ENCODE assay signal across 11 cellular contexts in the genomic region with DNA sequence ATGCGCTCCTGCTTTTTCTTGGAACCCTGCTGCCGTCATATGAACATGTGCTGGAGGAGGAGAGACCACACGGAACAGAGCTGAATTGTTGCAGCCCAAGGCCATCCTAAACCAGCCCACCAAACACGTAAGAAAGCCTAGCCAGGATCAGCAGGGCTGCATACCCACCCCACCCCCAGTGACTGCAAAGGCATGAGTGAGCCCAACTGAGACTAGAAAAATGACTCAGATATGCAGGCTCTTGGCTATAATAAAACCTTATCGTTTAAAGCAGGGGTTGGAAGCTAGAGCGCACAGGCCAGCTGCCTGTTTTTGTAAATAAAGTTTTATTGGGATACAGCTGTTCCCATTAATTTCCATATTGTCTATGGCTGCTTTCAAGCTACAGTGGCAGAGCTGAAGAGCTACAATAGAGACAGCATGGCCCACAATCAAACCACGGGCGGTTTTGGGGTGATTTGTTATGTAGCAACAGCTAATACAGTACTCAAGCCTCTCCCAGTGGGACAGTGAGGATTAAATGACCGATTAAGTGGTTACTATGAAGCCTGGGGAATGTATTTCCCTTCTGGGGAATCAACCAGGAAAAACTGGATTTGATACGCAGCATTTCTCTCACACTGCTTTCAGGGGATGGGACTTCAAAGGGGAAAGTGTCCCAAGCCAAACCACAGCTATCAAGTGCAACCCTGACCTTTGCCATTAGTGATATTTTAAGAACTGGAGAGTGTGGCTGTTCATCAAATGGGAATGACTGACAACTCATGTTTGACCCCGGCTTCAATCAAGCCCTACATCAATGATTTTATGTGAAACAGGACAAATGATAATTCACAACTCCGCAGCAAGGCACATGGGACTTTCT. TPM values are rescaled to one million over a fixed set of nuclear protein-coding genes. Genes with fewer than 3 reads are reported as not detected.
A peak's percentile ranks its signal among the peaks of the same experiment; 100 is the strongest.
DNase-seq lines count a peak whose midpoint lies in the region; ATAC-seq, FAIRE-seq and TF ChIP-seq lines count a peak whose summit lies in the region.
"Had no signal": no experiment of that assay in that cellular context is flagged by ENCODE, and none has a peak within 500 bp of the region (broad histone marks: within the 10 kb centered on the region; RNA-seq: fewer than 3 reads in every experiment).

No MANE protein-coding gene starts in this region.

- DNase-seq in LHCN-M2 (ENCODE audit: low read depth) (peak; percentile 89), bronchial epithelial cell (ENCODE audit: low read depth) (peak; percentile 52), mucosa of descending colon (no peak)
- DNase-seq in naive thymus-derived CD4-positive, alpha-beta T cell = no peak
- no peak for DNase-seq in activated naive CD4-positive, alpha-beta T cell treated with Interleukin-2 at 50 U/mL for 16 hours
- DNase-seq: CD4-positive, CD25-positive, alpha-beta regulatory T cell; NCI-H2081 had no signal

- no peak for FAIRE-seq in bronchial epithelial cell (lab: Jason Lieb, UNC)

- no peaks in the 10 kb centered on the region for H3K27me3 ChIP-seq in ACC112 (ENCODE audit: insufficient read depth, low read length)
- H3K27me3 ChIP-seq in bronchial epithelial cell (ENCODE audit: control insufficient read depth, insufficient read depth, low read length) = no peaks in the 10 kb centered on the region
- H3K27me3 ChIP-seq in naive thymus-derived CD4-positive, alpha-beta T cell (ENCODE audit: control insufficient read depth in 2 of 2, insufficient read depth in 2 of 2, low read length in 2 of 2) = no peaks in the 10 kb centered on the region

- no peak for TF ChIP-seq CTCF in bronchial epithelial cell (IDR thresholded peaks at IDR 0.05; ENCODE audit: insufficient read depth, low read length, severe bottlenecking)
- no peak for TF ChIP-seq CTCF in mucosa of descending colon (IDR thresholded peaks at IDR 0.05)

- peaks cover 96% of the 10 kb centered on the region for H3K79me2 ChIP-seq in ACC112 (ENCODE audit: control insufficient read depth, insufficient read depth, low read length, unreplicated experiment)

- peaks cover 0 to 33% (median 0%) of the 10 kb centered on the region in 5 donors for H3K27me3 Mint-ChIP-seq in naive thymus-derived CD4-positive, alpha-beta T cell

- H3K9me3 Mint-ChIP-seq in naive thymus-derived CD4-positive, alpha-beta T cell = no peaks in the 10 kb centered on the region
- H3K9me3 Mint-ChIP-seq: CD4-positive, CD25-positive, alpha-beta regulatory T cell; dendritic cell treated with granulocyte-macrophage colony-stimulating factor and Interleukin-4, amounts not matched to agents 40 ng/mL and 50 ng/mL, for 4 days had no signal

- POLR2A ChIA-PET in naive thymus-derived CD4-positive, alpha-beta T cell (lab: Charles Lee) = no interaction called here

- H3K27ac ChIP-seq in ACC112 (ENCODE audit: low read depth, low read length) = peak overlapping the region; percentile 23
- H3K27ac ChIP-seq in naive thymus-derived CD4-positive, alpha-beta T cell (ENCODE audit: low read depth, low read length) = no peak overlapping the region

- H3K9me3 ChIP-seq in mucosa of descending colon = no peaks in the 10 kb centered on the region
- no peaks in the 10 kb centered on the region for H3K9me3 ChIP-seq in naive thymus-derived CD4-positive, alpha-beta T cell (ENCODE audit: control insufficient read depth in 2 of 3, low read length in 3 of 3)

- intact Hi-C loops in mucosa of descending colon (cut with DNase I, micrococcal nuclease) = loop anchor here in 1 of 2 donors (10.0 kb wide), 1 partner anchor 138 kb away; no protein-coding TSS in a partner anchor
- intact Hi-C loops in naive thymus-derived CD4-positive, alpha-beta T cell (cut with micrococcal nuclease) = loop anchor here (10.0 kb wide), 3 partner anchors 318 to 598 kb away; partner anchors contain the start of genes ALDH1B1 (in 1 of the 2) and ZBTB5 (in 1 of the 2)

- H3K4me3 ChIP-seq in ACC112 (ENCODE audit: low read depth, low read length) (peak overlapping the region; percentile 97; the same call in 1 of the 2 replicates), bronchial epithelial cell (ENCODE audit: low read depth, low read length) (no peak overlapping the region), mucosa of descending colon (no peak overlapping the region)
- no peak overlapping the region for H3K4me3 ChIP-seq in naive thymus-derived CD4-positive, alpha-beta T cell (ENCODE audit: low read length)

- H2AFZ ChIP-seq in ACC112 (ENCODE audit: low read length, unreplicated experiment) = no peak overlapping the region

- ATAC-seq in mucosa of descending colon = peak; percentile 36
- ATAC-seq in naive thymus-derived CD4-positive, alpha-beta T cell = no peak
- no peak for ATAC-seq in HG03025 (IDR thresholded peaks at IDR 0.05; ENCODE audit: low FRiP score, unreplicated experiment)
- ATAC-seq in HG02938 (IDR thresholded peaks at IDR 0.05; ENCODE audit: unreplicated experiment) = no peak

- H3K4me1 Mint-ChIP-seq in naive thymus-derived CD4-positive, alpha-beta T cell = peaks cover 0 to 21% (median 15%) of the 10 kb centered on the region in 7 donors

- 0 out of 2 replicates have a peak, but pooled peaks cover 3% of the 10 kb centered on the region for H3K36me3 ChIP-seq in ACC112 (ENCODE audit: insufficient read depth, low read length)
- no peaks in the 10 kb centered on the region for H3K36me3 ChIP-seq in bronchial epithelial cell (ENCODE audit: control insufficient read depth, insufficient read depth, low read length)
- H3K36me3 ChIP-seq in mucosa of descending colon (ENCODE audit: low read depth) = no peaks in the 10 kb centered on the region
- H3K36me3 ChIP-seq in naive thymus-derived CD4-positive, alpha-beta T cell (ENCODE audit: control insufficient read depth in 2 of 3, insufficient read depth in 3 of 3, low read length in 3 of 3) = no peaks in the 10 kb centered on the region

- CTCF ChIA-PET in naive thymus-derived CD4-positive, alpha-beta T cell (lab: Charles Lee) = no interaction called here

- H3K27ac Mint-ChIP-seq in naive thymus-derived CD4-positive, alpha-beta T cell = no peak overlapping the region
- H3K27ac Mint-ChIP-seq: dendritic cell treated with granulocyte-macrophage colony-stimulating factor and Interleukin-4, amounts not matched to agents 40 ng/mL and 50 ng/mL, for 4 days had no signal

- H3K36me3 Mint-ChIP-seq in naive thymus-derived CD4-positive, alpha-beta T cell = no peaks in the 10 kb centered on the region
- H3K36me3 Mint-ChIP-seq: CD4-positive, CD25-positive, alpha-beta regulatory T cell had no signal

- H3K4me1 ChIP-seq in ACC112 (ENCODE audit: control insufficient read depth, insufficient read depth, low read length, unreplicated experiment) (peaks cover 55% of the 10 kb centered on the region), mucosa of descending colon (ENCODE audit: low read depth) (peaks cover 32% of the 10 kb centered on the region)
- peaks cover 5 to 10% of the 10 kb centered on the region in 2 donors for H3K4me1 ChIP-seq in naive thymus-derived CD4-positive, alpha-beta T cell (ENCODE audit: control insufficient read depth in 2 of 2, insufficient read depth in 2 of 2, low read length in 2 of 2)

- H3K4me3 Mint-ChIP-seq in naive thymus-derived CD4-positive, alpha-beta T cell = no peak overlapping the region
- H3K4me3 Mint-ChIP-seq: CD4-positive, CD25-positive, alpha-beta regulatory T cell; dendritic cell treated with granulocyte-macrophage colony-stimulating factor and Interleukin-4, amounts not matched to agents 40 ng/mL and 50 ng/mL, for 4 days had no signal

RNA-seq across cellular contexts. Expression of gene SHB, which starts 6.3 kb away (rescaled TPM):
- total RNA-seq in LHCN-M2 (2014; rRNA removed) = 27.1 and 33.2 TPM in 2 replicates
- 17.6 TPM for polyA plus RNA-seq in LHCN-M2 (2012)
- 14.5 and 16.6 TPM in 2 replicates for total RNA-seq in bronchial epithelial cell
- total RNA-seq in mucosa of descending colon = 10 to 100 TPM; 20.3 to 23.9 (median 20.6) TPM
- 1 to 10 TPM in 2 of 5 experiments, under 1 TPM in 3; 0.29 to 2.0 (median 0.81) TPM for total RNA-seq in naive thymus-derived CD4-positive, alpha-beta T cell
- under 1 TPM; 0.15 to 0.22 TPM for polyA plus RNA-seq in naive thymus-derived CD4-positive, alpha-beta T cell

Comparison
In these comparisons a context has a peak if more than half of its experiments do, and no peak if none do; other contexts are left out.
1. DNase-seq: peak in LHCN-M2 (single experiment) and bronchial epithelial cell (single experiment); none in mucosa of descending colon (0 of 3), naive thymus-derived CD4-positive, alpha-beta T cell (0 of 9) and activated naive CD4-positive, alpha-beta T cell treated with Interleukin-2 at 50 U/mL for 16 hours (single experiment).